In the genomic region with DNA sequence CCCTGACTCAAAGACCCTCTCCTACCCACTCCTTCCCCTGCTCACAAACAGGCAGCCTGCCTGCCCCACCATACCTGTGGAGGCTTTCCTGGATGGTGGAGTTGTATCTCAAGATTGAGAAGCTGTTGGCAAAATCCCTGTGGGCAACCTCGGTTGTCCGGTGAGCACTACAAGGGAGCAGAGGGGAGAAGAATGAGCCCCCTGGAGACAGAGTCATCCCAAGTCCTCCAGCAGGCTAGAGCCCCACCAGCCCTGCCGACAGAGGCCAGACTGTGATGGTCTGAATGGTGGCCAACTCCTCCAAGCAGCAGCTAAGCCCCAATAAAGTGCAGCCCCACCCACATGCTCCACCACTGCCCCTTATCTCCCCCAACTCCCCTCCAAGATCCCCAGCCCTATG, we compare ENCODE assay signal across 27 cellular contexts. TPM values are rescaled to one million over a fixed set of nuclear protein-coding genes. Genes with fewer than 3 reads are reported as not detected.
"Had no signal": no experiment of that assay in that cellular context is flagged by ENCODE, and none has a peak within 500 bp of the region (broad histone marks: within the 10 kb centered on the region; RNA-seq: fewer than 3 reads in every experiment).

No MANE protein-coding gene starts in this region.

- DNase-seq: activated CD4-positive, alpha-beta T cell treated with anti-CD3 and anti-CD28 coated beads, Interleukin-2, amount 50 U/mL, for 1 hour; activated CD8-positive, alpha-beta T cell treated with anti-CD3 and anti-CD28 coated beads for 36 hours; activated naive CD4-positive, alpha-beta T cell; activated T-cell treated with anti-CD3 and anti-CD28 coated beads, Interleukin-2, amount 50 U/mL, for 1 hour; anterior cingulate cortex; effector memory CD4-positive, alpha-beta T cell; erythroblast; gastrocnemius medialis; glutamatergic neuron; mammary epithelial cell; naive B cell; nephron progenitor cell; stimulated activated naive CD8-positive, alpha-beta T cell treated with anti-CD3 and anti-CD28 coated beads, Interleukin-15, Interleukin-2, amounts not matched to agents 100 U/mL and 50 U/mL, for 24 hours; T-helper 17 cell; T1000; testis; transverse colon had no signal

- H3K36me3 ChIP-seq: gastrocnemius medialis, pancreas, right atrium auricular region, spleen, transverse colon, uterus had no signal

- H3K27me3 ChIP-seq: pancreas, right atrium auricular region, spleen, testis, transverse colon, uterus had no signal

- H3K4me3 Mint-ChIP-seq: activated CD8-positive, alpha-beta T cell treated with anti-CD3 and anti-CD28 coated beads for 36 hours; activated naive CD8-positive, alpha-beta T cell; activated T-helper 17 cell treated with anti-CD3 and anti-CD28 coated beads, Interleukin-2, amount 50 U/mL, for 72 hours; mesothelial cell of epicardium; nephron progenitor cell; T-helper 17 cell had no signal

- H3K4me1 Mint-ChIP-seq: naive B cell had no signal

- H3K4me1 ChIP-seq: gastrocnemius medialis, pancreas, uterus had no signal

- H3K27ac Mint-ChIP-seq: activated CD8-positive, alpha-beta T cell treated with anti-CD3 and anti-CD28 coated beads for 36 hours; activated naive CD8-positive, alpha-beta T cell; activated T-helper 17 cell treated with anti-CD3 and anti-CD28 coated beads, Interleukin-2, amount 50 U/mL, for 72 hours; mesothelial cell of epicardium; nephron progenitor cell had no signal

- H3K4me3 ChIP-seq: gastrocnemius medialis, pancreas, right atrium auricular region, spleen, testis, transverse colon, uterus had no signal

- H3K27ac ChIP-seq: gastrocnemius medialis, pancreas, right atrium auricular region, spleen, testis, transverse colon, uterus had no signal

- H3K9me3 ChIP-seq: gastrocnemius medialis, pancreas, right atrium auricular region, spleen, testis, transverse colon, uterus had no signal

- H3K27me3 Mint-ChIP-seq: activated CD8-positive, alpha-beta T cell treated with anti-CD3 and anti-CD28 coated beads for 36 hours; activated naive CD8-positive, alpha-beta T cell; activated T-helper 17 cell treated with anti-CD3 and anti-CD28 coated beads, Interleukin-2, amount 50 U/mL, for 72 hours had no signal

- H3K9me3 Mint-ChIP-seq: activated CD8-positive, alpha-beta T cell treated with anti-CD3 and anti-CD28 coated beads for 36 hours; activated T-helper 17 cell treated with anti-CD3 and anti-CD28 coated beads, Interleukin-2, amount 50 U/mL, for 72 hours; mesothelial cell of epicardium; naive B cell; nephron progenitor cell had no signal

- ATAC-seq: activated CD8-positive, alpha-beta T cell treated with anti-CD3 and anti-CD28 coated beads for 36 hours; activated T-helper 17 cell treated with anti-CD3 and anti-CD28 coated beads, Interleukin-2, amount 50 U/mL, for 72 hours; gastrocnemius medialis; pancreas; stimulated activated naive CD8-positive, alpha-beta T cell treated with anti-CD3 and anti-CD28 coated beads, Interleukin-15, Interleukin-2, amounts not matched to agents 100 U/mL and 50 U/mL, for 24 hours; T-helper 17 cell had no signal

RNA-seq across cellular contexts. Expression of a gene that starts 17.5 kb away (rescaled TPM):
- total RNA-seq: dermis microvascular lymphatic vessel endothelial cell, gastrocnemius medialis, pulmonary artery endothelial cell, right atrium auricular region had no signal

RNA-seq across cellular contexts. Expression of a gene that starts 35.2 kb away (rescaled TPM):
- total RNA-seq: activated CD8-positive, alpha-beta T cell treated with anti-CD3 and anti-CD28 coated beads for 36 hours; bronchial epithelial cell had no signal
